In genomic region chr10:69348824-69349541, GRCh38 we compare ENCODE assay signal across 8 cellular contexts.
DNase-seq lines count a peak whose midpoint lies in the region; ATAC-seq and TF ChIP-seq lines count a peak whose summit lies in the region.

No MANE protein-coding gene starts in this region.

- peaks cover 70% of the 10 kb centered on the region for H3K4me1 Mint-ChIP-seq in activated CD4-positive, alpha-beta memory T cell treated with anti-CD3 and anti-CD28 coated beads for 36 hours (ENCODE audit: low read depth)
- H3K4me1 Mint-ChIP-seq in stimulated activated naive B cell treated with anti-CD40 and anti-IgM and Interleukin-4, amounts not matched to agents 10 μg/mL and 1 μg/mL and 100 μg/mL, for 72 hours: peaks cover 50 to 63% of the 10 kb centered on the region in 2 donors

- peak overlapping the region; percentile 81 for H3K27ac Mint-ChIP-seq in activated CD4-positive, alpha-beta memory T cell treated with anti-CD3 and anti-CD28 coated beads for 36 hours
- peak overlapping the region; percentile 80 for H3K27ac Mint-ChIP-seq in stimulated activated naive B cell treated with anti-CD40 and anti-IgM and Interleukin-4, amounts not matched to agents 10 μg/mL and 1 μg/mL and 100 μg/mL, for 72 hours

- no peaks in the 10 kb centered on the region for H3K27me3 Mint-ChIP-seq in activated CD4-positive, alpha-beta memory T cell treated with anti-CD3 and anti-CD28 coated beads for 36 hours
- H3K27me3 Mint-ChIP-seq in stimulated activated naive B cell treated with anti-CD40 and anti-IgM and Interleukin-4, amounts not matched to agents 10 μg/mL and 1 μg/mL and 100 μg/mL, for 72 hours: no peaks in the 10 kb centered on the region

- intact Hi-C loops in activated CD4-positive, alpha-beta memory T cell treated with anti-CD3 and anti-CD28 coated beads for 36 hours (cut with micrococcal nuclease): no loop called here

- POLR2A ChIA-PET in activated CD4-positive, alpha-beta memory T cell treated with anti-CD3 and anti-CD28 coated beads for 36 hours (lab: Charles Lee): interaction anchor here (1.3 kb wide), 1 partner anchor 16 kb away, joined by 3 read pairs; no protein-coding TSS in a partner anchor

- H3K9me3 Mint-ChIP-seq in activated CD4-positive, alpha-beta memory T cell treated with anti-CD3 and anti-CD28 coated beads for 36 hours: no peaks in the 10 kb centered on the region
- H3K9me3 Mint-ChIP-seq in stimulated activated naive B cell treated with anti-CD40 and anti-IgM and Interleukin-4, amounts not matched to agents 10 μg/mL and 1 μg/mL and 100 μg/mL, for 72 hours: peaks cover 0 to 3% of the 10 kb centered on the region in 2 donors

- peaks cover 39% of the 10 kb centered on the region for H3K36me3 Mint-ChIP-seq in activated CD4-positive, alpha-beta memory T cell treated with anti-CD3 and anti-CD28 coated beads for 36 hours
- H3K36me3 Mint-ChIP-seq in stimulated activated naive B cell treated with anti-CD40 and anti-IgM and Interleukin-4, amounts not matched to agents 10 μg/mL and 1 μg/mL and 100 μg/mL, for 72 hours: peaks cover 36 to 53% of the 10 kb centered on the region in 2 donors

- ATAC-seq in stimulated activated naive B cell treated with anti-CD40 and anti-IgM and Interleukin-4, amounts not matched to agents 10 μg/mL and 1 μg/mL and 100 μg/mL, for 72 hours (replicated peaks): peak; percentile 66 to 68
- no peak for ATAC-seq in GM19452 (IDR thresholded peaks at IDR 0.05; ENCODE audit: unreplicated experiment)

- CTCF ChIA-PET in activated CD4-positive, alpha-beta memory T cell treated with anti-CD3 and anti-CD28 coated beads for 36 hours (lab: Charles Lee): interaction anchor here (0.6 to 1.0 kb wide), 4 partner anchors 21 to 44 kb away, joined by 3 to 4 read pairs (median 3); no protein-coding TSS in a partner anchor

- no peak overlapping the region for H3K4me3 Mint-ChIP-seq in activated CD4-positive, alpha-beta memory T cell treated with anti-CD3 and anti-CD28 coated beads for 36 hours
- peak overlapping the region; percentile 52 to 56 for H3K4me3 Mint-ChIP-seq in stimulated activated naive B cell treated with anti-CD40 and anti-IgM and Interleukin-4, amounts not matched to agents 10 μg/mL and 1 μg/mL and 100 μg/mL, for 72 hours

- TF ChIP-seq CTCF in GM10266 (IDR thresholded peaks at IDR 0.05; ENCODE audit: control insufficient read depth, insufficient read depth, low read depth, missing control alignments): no peak

- DNase-seq in DMS79 (lab: John Stamatoyannopoulos, UW): peak; percentile 73
- peak; percentile 74 for DNase-seq in NCI-H1105 (lab: John Stamatoyannopoulos, UW)
- DNase-seq in activated CD4-positive, alpha-beta memory T cell treated with anti-CD3 and anti-CD28 coated beads for 36 hours: no peak
- DNase-seq in globus pallidus (ENCODE audit: low spot score): peak; percentile 34
- DNase-seq in stimulated activated naive B cell treated with anti-CD40 and anti-IgM and Interleukin-4, amounts not matched to agents 10 μg/mL and 1 μg/mL and 100 μg/mL, for 72 hours: no peak
- no peak for DNase-seq in GM10266 (ENCODE audit: extremely low spot score)
- no peak for DNase-seq in HUDEP-2 (lab: John Stamatoyannopoulos, UW; ENCODE audit: unreplicated experiment in 76 of 76)

Comparison
In these comparisons a context has a peak if more than half of its experiments do, and no peak if none do; other contexts are left out.
1. DNase-seq: peak in DMS79 (single experiment), NCI-H1105 (single experiment) and globus pallidus (single experiment); none in activated CD4-positive, alpha-beta memory T cell treated with anti-CD3 and anti-CD28 coated beads for 36 hours (single experiment), stimulated activated naive B cell treated with anti-CD40 and anti-IgM and Interleukin-4, amounts not matched to agents 10 μg/mL and 1 μg/mL and 100 μg/mL, for 72 hours (single experiment), GM10266 (single experiment) and HUDEP-2 (0 of 76).